Comparison of ENCODE assay signal across 20 cellular contexts in genomic region chr7:127850195-127850594, GRCh38.
DNase-seq lines count a peak whose midpoint lies in the region; ATAC-seq and TF ChIP-seq lines count a peak whose summit lies in the region.
"Had no signal": no experiment of that assay in that cellular context is flagged by ENCODE, and none has a peak within 500 bp of the region (broad histone marks: within the 10 kb centered on the region; RNA-seq: fewer than 3 reads in every experiment).

No MANE protein-coding gene starts in this region.

- peak overlapping the region; percentile 70 for H3K27ac ChIP-seq in smooth muscle cell (ENCODE audit: low read depth)
- no peak overlapping the region for H3K27ac ChIP-seq in CD8-positive, alpha-beta memory T cell (ENCODE audit: low read depth, low read length)
- H3K27ac ChIP-seq: BLaER1, esophagus squamous epithelium had no signal

- H3K4me3 ChIP-seq in smooth muscle cell (no peak overlapping the region), H7 (ENCODE audit: insufficient read depth, low read depth, low read length) (no peak overlapping the region)
- no peak overlapping the region for H3K4me3 ChIP-seq in CD8-positive, alpha-beta memory T cell (ENCODE audit: low read length)
- H3K4me3 ChIP-seq: BLaER1, esophagus squamous epithelium had no signal

- H3F3A ChIP-seq in smooth muscle cell (ENCODE audit: low read depth), result peaks cover 19% of the 10 kb centered on the region

- peak; percentile 61 for DNase-seq in activated CD4-positive, alpha-beta T cell treated with anti-CD3 and anti-CD28 coated beads for 36 hours
- DNase-seq in activated CD4-positive, alpha-beta T cell treated with anti-CD3 and anti-CD28 coated beads, Interleukin-2, amount 50 U/mL, for 1 hour, result no peak
- no peak for DNase-seq in activated CD8-positive, alpha-beta T cell treated with anti-CD3 and anti-CD28 coated beads, Interleukin-2, amount 10 ng/mL, durations not matched to agents 7 days and 5 days
- DNase-seq in smooth muscle cell (lab: John Stamatoyannopoulos, UW; ENCODE audit: unreplicated experiment) (no peak), H7 (no peak)
- DNase-seq in CD8-positive, alpha-beta memory T cell, result no peak
- DNase-seq: 8988T; caudate nucleus; DMS 273 treated with DMSO at 0.1 percent for 48 hours; esophagus squamous epithelium; GF-D8; HFFc6; naive thymus-derived CD8-positive, alpha-beta T cell; NCI-H2029; NCI-H510A treated with DMSO at 0.1 percent for 48 hours; SHP77; trophoblast cell had no signal

- no peaks in the 10 kb centered on the region for H3K27me3 Mint-ChIP-seq in activated CD4-positive, alpha-beta T cell treated with anti-CD3 and anti-CD28 coated beads for 36 hours
- H3K27me3 Mint-ChIP-seq in activated CD8-positive, alpha-beta T cell treated with anti-CD3 and anti-CD28 coated beads, Interleukin-2, amount 10 ng/mL, durations not matched to agents 7 days and 5 days (ENCODE audit: low read depth), result no peaks in the 10 kb centered on the region
- H3K27me3 Mint-ChIP-seq in CD8-positive, alpha-beta memory T cell, result peaks cover 0 to 4% of the 10 kb centered on the region in 2 donors

- CTCF ChIA-PET in activated CD4-positive, alpha-beta T cell treated with anti-CD3 and anti-CD28 coated beads for 36 hours (lab: Charles Lee), result interaction anchor here (1.3 to 1.5 kb wide), 2 partner anchors 10 to 141 kb away, joined by 4 to 7 read pairs; no protein-coding TSS in a partner anchor
- CTCF ChIA-PET in activated CD8-positive, alpha-beta T cell treated with anti-CD3 and anti-CD28 coated beads, Interleukin-2, amount 10 ng/mL, durations not matched to agents 7 days and 5 days (lab: Charles Lee), result no interaction called here
- CTCF ChIA-PET in CD8-positive, alpha-beta memory T cell (lab: Charles Lee), result no interaction called here

- H3K4me2 ChIP-seq in smooth muscle cell, result peak overlapping the region; percentile 62
- H3K4me2 ChIP-seq: BLaER1 had no signal

- 27% methylated on average over 3 of the region's 3 CpGs for WGBS in smooth muscle cell (ENCODE audit: low lambda C conversion rate)

- H3K4me1 Mint-ChIP-seq in activated CD4-positive, alpha-beta T cell treated with anti-CD3 and anti-CD28 coated beads for 36 hours, result peaks cover 50% of the 10 kb centered on the region
- H3K4me1 Mint-ChIP-seq in activated CD8-positive, alpha-beta T cell treated with anti-CD3 and anti-CD28 coated beads, Interleukin-2, amount 10 ng/mL, durations not matched to agents 7 days and 5 days (ENCODE audit: low read depth), result peaks cover 28% of the 10 kb centered on the region
- H3K4me1 Mint-ChIP-seq in CD8-positive, alpha-beta memory T cell, result peaks cover 10 to 23% (median 19%) of the 10 kb centered on the region in 3 donors

- peak; percentile 95 for ATAC-seq in activated CD4-positive, alpha-beta T cell treated with anti-CD3 and anti-CD28 coated beads for 36 hours
- peak; percentile 48 for ATAC-seq in GM19023 (IDR thresholded peaks at IDR 0.05; ENCODE audit: unreplicated experiment)
- ATAC-seq in activated CD8-positive, alpha-beta T cell treated with anti-CD3 and anti-CD28 coated beads, Interleukin-2, amount 10 ng/mL, durations not matched to agents 7 days and 5 days, result peak; percentile 36
- no peak for ATAC-seq in GM21619 (IDR thresholded peaks at IDR 0.05; ENCODE audit: unreplicated experiment)
- ATAC-seq: naive thymus-derived CD8-positive, alpha-beta T cell had no signal

- peaks cover 6% of the 10 kb centered on the region for H3K4me1 ChIP-seq in smooth muscle cell (ENCODE audit: low read depth)
- H3K4me1 ChIP-seq in CD8-positive, alpha-beta memory T cell (ENCODE audit: insufficient read depth, low read length), result no peaks in the 10 kb centered on the region

- H2AFZ ChIP-seq in smooth muscle cell (ENCODE audit: low read depth), result no peak overlapping the region

- H3K4me3 Mint-ChIP-seq in activated CD4-positive, alpha-beta T cell treated with anti-CD3 and anti-CD28 coated beads for 36 hours, result no peak overlapping the region
- H3K4me3 Mint-ChIP-seq in activated CD8-positive, alpha-beta T cell treated with anti-CD3 and anti-CD28 coated beads, Interleukin-2, amount 10 ng/mL, durations not matched to agents 7 days and 5 days, result no peak overlapping the region
- H3K4me3 Mint-ChIP-seq in CD8-positive, alpha-beta memory T cell, result no peak overlapping the region
- H3K4me3 Mint-ChIP-seq: HFFc6; naive thymus-derived CD8-positive, alpha-beta T cell had no signal

- TF ChIP-seq CTCF in smooth muscle cell (IDR thresholded peaks at IDR 0.05; ENCODE audit: borderline replicate concordance, insufficient read depth, poor library complexity, severe bottlenecking), result no peak

- H4K20me1 ChIP-seq in smooth muscle cell (ENCODE audit: low read depth), result peaks cover 100% of the 10 kb centered on the region

- POLR2A ChIA-PET in activated CD4-positive, alpha-beta T cell treated with anti-CD3 and anti-CD28 coated beads for 36 hours (lab: Charles Lee), result interaction anchor here (0.7 to 1.5 kb wide), 3 partner anchors 24 to 601 kb away, joined by 3 to 5 read pairs (median 4); no protein-coding TSS in a partner anchor
- POLR2A ChIA-PET in activated CD8-positive, alpha-beta T cell treated with anti-CD3 and anti-CD28 coated beads, Interleukin-2, amount 10 ng/mL, durations not matched to agents 7 days and 5 days (lab: Charles Lee), result no interaction called here
- POLR2A ChIA-PET in CD8-positive, alpha-beta memory T cell (lab: Charles Lee), result no interaction called here

- H3K27me3 ChIP-seq in smooth muscle cell (ENCODE audit: low read depth) (no peaks in the 10 kb centered on the region), H7 (ENCODE audit: control insufficient read depth, insufficient read depth, low read length) (no peaks in the 10 kb centered on the region)
- H3K27me3 ChIP-seq in CD8-positive, alpha-beta memory T cell (ENCODE audit: insufficient read depth, low read length, poor library complexity, severe bottlenecking), result no peaks in the 10 kb centered on the region
- H3K27me3 ChIP-seq: BLaER1, esophagus squamous epithelium had no signal

- H3K9ac ChIP-seq in smooth muscle cell (ENCODE audit: low read depth), result no peak overlapping the region
- H3K9ac ChIP-seq: BLaER1 had no signal

- H3K9me3 ChIP-seq in smooth muscle cell (replicated peaks; ENCODE audit: low read depth), result no peaks in the 10 kb centered on the region
- no peaks in the 10 kb centered on the region for H3K9me3 ChIP-seq in CD8-positive, alpha-beta memory T cell (ENCODE audit: low read length)
- H3K9me3 ChIP-seq: BLaER1, esophagus squamous epithelium had no signal

- peaks cover 36% of the 10 kb centered on the region for H3K36me3 Mint-ChIP-seq in activated CD4-positive, alpha-beta T cell treated with anti-CD3 and anti-CD28 coated beads for 36 hours (ENCODE audit: low read depth)
- peaks cover 34% of the 10 kb centered on the region for H3K36me3 Mint-ChIP-seq in activated CD8-positive, alpha-beta T cell treated with anti-CD3 and anti-CD28 coated beads, Interleukin-2, amount 10 ng/mL, durations not matched to agents 7 days and 5 days (ENCODE audit: low read depth)
- H3K36me3 Mint-ChIP-seq in CD8-positive, alpha-beta memory T cell, result peaks cover 0 to 25% (median 23%) of the 10 kb centered on the region in 3 donors

- intact Hi-C loops in activated CD4-positive, alpha-beta T cell treated with anti-CD3 and anti-CD28 coated beads for 36 hours (cut with DNase I, micrococcal nuclease), result loop anchor here (1.0 to 10.0 kb wide), 7 partner anchors 24 to 455 kb away; partner anchors contain the start of genes ARF5 (in 1 of the 2), GCC1 (in 1 of the 2), LRRC4 (in 1 of the 2) and SND1 (in 1 of the 2)

- H3K36me3 ChIP-seq in smooth muscle cell (ENCODE audit: low read depth) (no peaks in the 10 kb centered on the region), H7 (replicated peaks; ENCODE audit: control insufficient read depth, insufficient read depth, low read length) (no peaks in the 10 kb centered on the region; the same call in 1 of the 2 replicates)
- H3K36me3 ChIP-seq in CD8-positive, alpha-beta memory T cell (ENCODE audit: insufficient read depth, low read length), result no peaks in the 10 kb centered on the region

- H3K79me2 ChIP-seq in smooth muscle cell (ENCODE audit: low read depth), result peaks cover 14% of the 10 kb centered on the region

- no peaks in the 10 kb centered on the region for H3K9me3 Mint-ChIP-seq in activated CD4-positive, alpha-beta T cell treated with anti-CD3 and anti-CD28 coated beads for 36 hours (ENCODE audit: low read depth)
- H3K9me3 Mint-ChIP-seq in activated CD8-positive, alpha-beta T cell treated with anti-CD3 and anti-CD28 coated beads, Interleukin-2, amount 10 ng/mL, durations not matched to agents 7 days and 5 days (ENCODE audit: insufficient read depth), result no peaks in the 10 kb centered on the region
- no peaks in the 10 kb centered on the region for H3K9me3 Mint-ChIP-seq in CD8-positive, alpha-beta memory T cell
- H3K9me3 Mint-ChIP-seq: HFFc6; naive thymus-derived CD8-positive, alpha-beta T cell had no signal

- peak overlapping the region; percentile 78 for H3K27ac Mint-ChIP-seq in activated CD4-positive, alpha-beta T cell treated with anti-CD3 and anti-CD28 coated beads for 36 hours
- no peak overlapping the region for H3K27ac Mint-ChIP-seq in activated CD8-positive, alpha-beta T cell treated with anti-CD3 and anti-CD28 coated beads, Interleukin-2, amount 10 ng/mL, durations not matched to agents 7 days and 5 days
- no peak overlapping the region for H3K27ac Mint-ChIP-seq in CD8-positive, alpha-beta memory T cell
- H3K27ac Mint-ChIP-seq: naive thymus-derived CD8-positive, alpha-beta T cell had no signal
